8 cellular contexts compared by ENCODE assay signal in the genomic region with DNA sequence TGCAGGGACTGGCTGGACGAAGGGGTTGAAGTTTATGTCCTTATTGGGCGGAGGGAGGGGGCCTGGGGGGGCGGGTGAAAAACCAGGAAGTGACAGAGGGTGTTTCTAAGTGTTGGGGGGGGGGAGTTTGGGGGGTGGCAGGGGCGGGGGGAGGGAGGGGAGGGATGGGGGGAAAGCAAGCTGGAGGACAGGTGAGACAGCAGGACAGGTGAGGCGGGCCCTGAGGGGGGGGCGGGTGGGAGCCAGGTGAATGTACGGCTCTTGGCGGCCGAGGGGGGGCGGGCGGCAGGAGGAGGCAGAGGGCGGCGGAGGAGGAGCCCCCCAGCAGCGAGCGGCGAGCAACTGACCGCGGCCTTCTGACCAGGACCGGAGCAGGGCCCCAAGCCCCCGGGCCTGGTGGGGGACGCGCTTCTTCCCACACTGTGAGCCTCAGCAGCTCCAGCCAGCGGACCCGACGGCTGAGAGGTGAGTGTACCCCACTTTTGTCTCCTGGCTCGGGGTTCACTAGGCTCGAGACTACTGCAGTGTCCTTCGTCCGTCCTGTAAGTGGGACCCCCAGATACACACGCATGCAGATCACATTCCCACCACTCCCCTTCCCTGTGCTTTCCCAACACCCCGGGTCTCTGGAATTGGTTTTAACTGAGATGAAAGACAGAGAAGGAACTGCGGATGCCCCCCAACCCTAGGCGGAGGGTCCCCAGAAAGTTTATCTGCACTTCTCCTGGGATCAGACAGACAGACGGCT. TPM values are rescaled to one million over a fixed set of nuclear protein-coding genes. Genes with fewer than 3 reads are reported as not detected.
DNase-seq lines count a peak whose midpoint lies in the region; ATAC-seq and TF ChIP-seq lines count a peak whose summit lies in the region.

A gene (plus strand): TSS at position 324 of the 748 bp plus-strand sequence. CDS start 11,859 bp downstream, outside the sequence.

- peak; percentile 2 to 14 (median 5) for ATAC-seq in heart left ventricle
- no peak for ATAC-seq in GM18520 (IDR thresholded peaks at IDR 0.05; ENCODE audit: unreplicated experiment)

- peak within 1 kb of the TSS; percentile 77 to 98 (median 96) for H3K27ac ChIP-seq in heart left ventricle

- peak within 1 kb of the TSS; percentile 90 for H3K27ac Mint-ChIP-seq in activated naive CD4-positive, alpha-beta T cell treated with anti-CD3 and anti-CD28 coated beads, Interleukin-2, amount 50 U/mL, for 24 hours

- H3K9me3 ChIP-seq in heart left ventricle = no peaks in the 10 kb centered on the region

- no peak for TF ChIP-seq CTCF in heart left ventricle (IDR thresholded peaks at IDR 0.05)

- DNase-seq in NCI-H526 (lab: John Stamatoyannopoulos, UW) = peak; percentile 66 to 79
- no peak for DNase-seq in NCI-H526 treated with DMSO at 0.1 percent for 48 hours (lab: John Stamatoyannopoulos, UW)
- DNase-seq in Jurkat, Clone E6-1 (ENCODE audit: low read depth, low spot score) = no peak
- DNase-seq in heart left ventricle = peak in 3 of 5 donors; percentile 36 to 77 (median 60)
- peak; percentile 45 for DNase-seq in pons (ENCODE audit: low spot score)
- no peak for DNase-seq in stimulated activated CD4-positive, alpha-beta T cell treated with anti-CD3 and anti-CD28 coated beads, Interleukin-15, amount 100 ng/mL, for 24 hours

- no peak for TF ChIP-seq POLR2A in heart left ventricle (IDR thresholded peaks at IDR 0.05)

- peak within 1 kb of the TSS; percentile 47 for H3K4me3 ChIP-seq in Jurkat, Clone E6-1 (ENCODE audit: low read length)
- peak within 1 kb of the TSS; percentile 70 to 96 (median 84) for H3K4me3 ChIP-seq in heart left ventricle

- intact Hi-C loops in heart left ventricle (cut with DNase I) = loop anchor here in 5 of 10 donors (1.0 to 5.0 kb wide), 6 partner anchors 14 to 66 kb away; a partner anchor contains a TSS

- H3K4me1 Mint-ChIP-seq in activated naive CD4-positive, alpha-beta T cell treated with anti-CD3 and anti-CD28 coated beads, Interleukin-2, amount 50 U/mL, for 24 hours = peaks cover 55% of the 10 kb centered on the region

- no peaks in the 10 kb centered on the region for H3K27me3 ChIP-seq in heart left ventricle

- peaks cover 5 to 66% (median 50%) of the 10 kb centered on the region in 12 donors for H3K4me1 ChIP-seq in heart left ventricle

- H3K9me3 Mint-ChIP-seq in activated naive CD4-positive, alpha-beta T cell treated with anti-CD3 and anti-CD28 coated beads, Interleukin-2, amount 50 U/mL, for 24 hours = no peaks in the 10 kb centered on the region

- H3K27me3 Mint-ChIP-seq in activated naive CD4-positive, alpha-beta T cell treated with anti-CD3 and anti-CD28 coated beads, Interleukin-2, amount 50 U/mL, for 24 hours = no peaks in the 10 kb centered on the region

- peak within 1 kb of the TSS; percentile 95 for H3K4me3 Mint-ChIP-seq in activated naive CD4-positive, alpha-beta T cell treated with anti-CD3 and anti-CD28 coated beads, Interleukin-2, amount 50 U/mL, for 24 hours

- WGBS in heart left ventricle, 4 donors = 0 to 1% (median 0%) methylated on average over 24 to 34 of the region's 34 CpGs

- H3K36me3 Mint-ChIP-seq in activated naive CD4-positive, alpha-beta T cell treated with anti-CD3 and anti-CD28 coated beads, Interleukin-2, amount 50 U/mL, for 24 hours = no peaks in the 10 kb centered on the region

- no peaks in the 10 kb centered on the region for H3K36me3 ChIP-seq in heart left ventricle

RNA-seq across cellular contexts. Expression of the gene that starts here (rescaled TPM):
- polyA plus RNA-seq in Jurkat, Clone E6-1 (2012; ENCODE audit: insufficient read depth, insufficient read length) = 3.9 TPM
- total RNA-seq in heart left ventricle = 10 to 100 TPM; 29.5 to 80.0 (median 46.6) TPM
- 100 to 1,000 TPM in 1 of 2 donors, 10 to 100 TPM in 1; 39.2 to 103 TPM for polyA plus RNA-seq in heart left ventricle

Comparison
In these comparisons a context has a peak if more than half of its experiments do, and no peak if none do; other contexts are left out.
1. DNase-seq: peak in NCI-H526 (2 of 2), heart left ventricle (3 of 5) and pons (single experiment); none in NCI-H526 treated with DMSO at 0.1 percent for 48 hours (single experiment), Jurkat, Clone E6-1 (single experiment) and stimulated activated CD4-positive, alpha-beta T cell treated with anti-CD3 and anti-CD28 coated beads, Interleukin-15, amount 100 ng/mL, for 24 hours (single experiment).